In genomic region chr16:2834968-2835367, GRCh38 we compare ENCODE assay signal across 16 cellular contexts. TPM values are rescaled to one million over a fixed set of nuclear protein-coding genes. Genes with fewer than 3 reads are reported as not detected.
"Had no signal": no experiment of that assay in that cellular context is flagged by ENCODE, and none has a peak within 500 bp of the region (broad histone marks: within the 10 kb centered on the region; RNA-seq: fewer than 3 reads in every experiment).

No MANE protein-coding gene starts in this region.

- H3K36me3 Mint-ChIP-seq: activated naive CD4-positive, alpha-beta T cell treated with anti-CD3 and anti-CD28 coated beads, Interleukin-2, amount 50 U/mL, for 72 hours; memory B cell; neural progenitor cell; stimulated activated memory B cell treated with anti-CD40 and anti-IgM and Interleukin-4, amounts not matched to agents 10 μg/mL and 1 μg/mL and 100 μg/mL, for 72 hours; type B pancreatic cell had no signal

- H3K4me1 ChIP-seq: neural progenitor cell had no signal

- H3K27ac Mint-ChIP-seq: activated naive CD4-positive, alpha-beta T cell treated with anti-CD3 and anti-CD28 coated beads, Interleukin-2, amount 50 U/mL, for 72 hours; memory B cell; neural progenitor cell; stimulated activated memory B cell treated with anti-CD40 and anti-IgM and Interleukin-4, amounts not matched to agents 10 μg/mL and 1 μg/mL and 100 μg/mL, for 72 hours; type B pancreatic cell had no signal

- H3K9me3 ChIP-seq: heart left ventricle, left lung had no signal

- H3K4me3 ChIP-seq: heart left ventricle, left lung, neural progenitor cell had no signal

- H3K4me2 ChIP-seq: neural progenitor cell had no signal

- H3K27ac ChIP-seq: heart left ventricle, neural progenitor cell had no signal

- H3K9me3 Mint-ChIP-seq: activated naive CD4-positive, alpha-beta T cell treated with anti-CD3 and anti-CD28 coated beads, Interleukin-2, amount 50 U/mL, for 72 hours; memory B cell; neural progenitor cell; stimulated activated memory B cell treated with anti-CD40 and anti-IgM and Interleukin-4, amounts not matched to agents 10 μg/mL and 1 μg/mL and 100 μg/mL, for 72 hours; type B pancreatic cell had no signal

- H3K4me1 Mint-ChIP-seq: stimulated activated memory B cell treated with anti-CD40 and anti-IgM and Interleukin-4, amounts not matched to agents 10 μg/mL and 1 μg/mL and 100 μg/mL, for 72 hours had no signal

- FAIRE-seq: islet of Langerhans had no signal

- ATAC-seq: activated CD4-positive, CD25-positive, alpha-beta regulatory T cell treated with anti-CD3 and anti-CD28 coated beads, Interleukin-2, amount 50 U/mL, for 24 hours; activated naive CD4-positive, alpha-beta T cell treated with anti-CD3 and anti-CD28 coated beads, Interleukin-2, amount 50 U/mL, for 72 hours; right cardiac atrium; stimulated activated memory B cell treated with anti-CD40 and anti-IgM and Interleukin-4, amounts not matched to agents 10 μg/mL and 1 μg/mL and 100 μg/mL, for 72 hours had no signal

- H2AFZ ChIP-seq: neural progenitor cell had no signal

- H3K9ac ChIP-seq: neural progenitor cell had no signal

- H3K27me3 ChIP-seq: brain microvascular endothelial cell had no signal

- H3K36me3 ChIP-seq: brain microvascular endothelial cell, heart left ventricle, left lung, neural progenitor cell had no signal

- DNase-seq: activated effector memory CD4-positive, alpha-beta T cell treated with Interleukin-2 at 50 U/mL for 16 hours; amniotic stem cell; foreskin melanocyte; right cardiac atrium had no signal

- H3K4me3 Mint-ChIP-seq: memory B cell; stimulated activated memory B cell treated with anti-CD40 and anti-IgM and Interleukin-4, amounts not matched to agents 10 μg/mL and 1 μg/mL and 100 μg/mL, for 72 hours; type B pancreatic cell had no signal

RNA-seq across cellular contexts. Expression of gene ZG16B, which starts 4.9 kb away (rescaled TPM):
- total RNA-seq: posterior vena cava had no signal
- polyA plus RNA-seq: heart left ventricle, right cardiac atrium had no signal

RNA-seq across cellular contexts. Expression of gene PRSS21, which starts 17.9 kb away (rescaled TPM):
- total RNA-seq: heart left ventricle, posterior vena cava, right cardiac atrium had no signal
- polyA plus RNA-seq: heart left ventricle, right cardiac atrium had no signal

RNA-seq across cellular contexts. Expression of gene PRSS22, which starts 23.0 kb away (rescaled TPM):
- total RNA-seq: heart left ventricle, posterior vena cava, right cardiac atrium had no signal
- polyA plus RNA-seq: heart left ventricle, right cardiac atrium had no signal

RNA-seq across cellular contexts. Expression of gene PRSS41, which starts 36.7 kb away (rescaled TPM):
- total RNA-seq: activated naive CD4-positive, alpha-beta T cell treated with anti-CD3 and anti-CD28 coated beads, Interleukin-2, amount 50 U/mL, for 72 hours; heart left ventricle; left lung; posterior vena cava; right cardiac atrium; subcutaneous adipose tissue had no signal
- polyA plus RNA-seq: heart left ventricle, right cardiac atrium had no signal

RNA-seq across cellular contexts. Expression of gene PRSS33, which starts 47.6 kb away (rescaled TPM):
- total RNA-seq: activated naive CD4-positive, alpha-beta T cell treated with anti-CD3 and anti-CD28 coated beads, Interleukin-2, amount 50 U/mL, for 72 hours; heart left ventricle; left lung; posterior vena cava; right cardiac atrium; subcutaneous adipose tissue had no signal
- polyA plus RNA-seq: heart left ventricle, right cardiac atrium had no signal
